In the genomic region with DNA sequence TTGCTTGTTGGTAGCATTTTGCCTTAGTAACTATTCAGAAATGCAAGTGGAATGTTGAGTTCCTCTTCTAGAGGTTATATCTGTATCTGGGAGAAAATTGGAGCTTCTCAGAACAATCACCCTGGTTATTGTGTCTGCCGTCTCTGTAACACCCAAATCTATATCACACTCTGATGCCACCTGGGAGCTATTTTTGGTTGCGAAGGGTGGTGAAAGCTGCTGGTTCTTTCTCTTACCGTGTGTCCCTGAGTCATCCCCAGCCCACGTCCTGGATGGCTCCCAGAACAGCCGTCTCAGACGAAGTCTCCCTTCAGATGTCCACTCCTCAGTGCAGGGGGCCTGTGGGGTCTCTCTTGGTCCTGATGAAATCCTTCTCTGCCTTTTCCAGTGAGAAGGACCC, we compare ENCODE assay signal across 12 cellular contexts.
DNase-seq lines count a peak whose midpoint lies in the region; ATAC-seq and TF ChIP-seq lines count a peak whose summit lies in the region.
"Had no signal": no experiment of that assay in that cellular context is flagged by ENCODE, and none has a peak within 500 bp of the region (broad histone marks: within the 10 kb centered on the region; RNA-seq: fewer than 3 reads in every experiment).

No MANE protein-coding gene starts in this region.

- H3K27ac Mint-ChIP-seq in GM23338: no peak overlapping the region
- H3K27ac Mint-ChIP-seq in WTC11: peak overlapping the region; percentile 67; the same call in 1 of the 2 replicates
- no peak overlapping the region for H3K27ac Mint-ChIP-seq in stimulated activated naive B cell treated with anti-CD40 and anti-IgM and Interleukin-4, amounts not matched to agents 10 μg/mL and 1 μg/mL and 100 μg/mL, for 72 hours
- H3K27ac Mint-ChIP-seq: stimulated activated memory B cell treated with anti-CD40 and anti-IgM and Interleukin-4, amounts not matched to agents 10 μg/mL and 1 μg/mL and 100 μg/mL, for 72 hours had no signal

- H3K36me3 ChIP-seq in GM23338 (ENCODE audit: insufficient read depth): no peaks in the 10 kb centered on the region
- H3K36me3 ChIP-seq in heart left ventricle: no peaks in the 10 kb centered on the region
- no peaks in the 10 kb centered on the region for H3K36me3 ChIP-seq in prostate gland

- CTCF ChIA-PET in WTC11 (lab: Charles Lee): no interaction called here

- H3K4me1 Mint-ChIP-seq in GM23338: peaks cover 48% of the 10 kb centered on the region
- H3K4me1 Mint-ChIP-seq in WTC11: peaks cover 56% of the 10 kb centered on the region
- peaks cover 0 to 4% of the 10 kb centered on the region in 2 donors for H3K4me1 Mint-ChIP-seq in stimulated activated naive B cell treated with anti-CD40 and anti-IgM and Interleukin-4, amounts not matched to agents 10 μg/mL and 1 μg/mL and 100 μg/mL, for 72 hours
- H3K4me1 Mint-ChIP-seq: stimulated activated memory B cell treated with anti-CD40 and anti-IgM and Interleukin-4, amounts not matched to agents 10 μg/mL and 1 μg/mL and 100 μg/mL, for 72 hours had no signal

- no peak overlapping the region for H2AFZ ChIP-seq in GM23338

- 0 out of 3 replicates have a peak, but pooled peaks cover 4% of the 10 kb centered on the region for H3K36me3 Mint-ChIP-seq in GM23338 (ENCODE audit: low read depth)
- H3K36me3 Mint-ChIP-seq in WTC11: no peaks in the 10 kb centered on the region
- H3K36me3 Mint-ChIP-seq in stimulated activated naive B cell treated with anti-CD40 and anti-IgM and Interleukin-4, amounts not matched to agents 10 μg/mL and 1 μg/mL and 100 μg/mL, for 72 hours: no peaks in the 10 kb centered on the region
- H3K36me3 Mint-ChIP-seq: stimulated activated memory B cell treated with anti-CD40 and anti-IgM and Interleukin-4, amounts not matched to agents 10 μg/mL and 1 μg/mL and 100 μg/mL, for 72 hours had no signal

- H3K4me2 ChIP-seq in GM23338: peak overlapping the region; percentile 5; the same call in 1 of the 2 replicates

- H3K27me3 Mint-ChIP-seq in GM23338 (ENCODE audit: insufficient read depth, low read depth, poor library complexity) (peaks cover 3% of the 10 kb centered on the region), WTC11 (ENCODE audit: low read depth) (no peaks in the 10 kb centered on the region)
- peaks cover 8 to 21% of the 10 kb centered on the region in 2 donors for H3K27me3 Mint-ChIP-seq in stimulated activated naive B cell treated with anti-CD40 and anti-IgM and Interleukin-4, amounts not matched to agents 10 μg/mL and 1 μg/mL and 100 μg/mL, for 72 hours

- no peaks in the 10 kb centered on the region for H4K20me1 ChIP-seq in GM23338 (replicated peaks; ENCODE audit: insufficient read depth)

- H3K9me3 ChIP-seq in heart left ventricle: no peaks in the 10 kb centered on the region
- no peaks in the 10 kb centered on the region for H3K9me3 ChIP-seq in prostate gland

- POLR2A ChIA-PET in WTC11 (lab: Charles Lee): interaction anchor here (0.9 kb wide), 1 partner anchor 11 kb away, joined by 3 read pairs; no protein-coding TSS in a partner anchor

- H3K27me3 ChIP-seq in GM23338 (ENCODE audit: insufficient read depth) (no peaks in the 10 kb centered on the region), heart left ventricle (peaks cover 0 to 2% (median 0%) of the 10 kb centered on the region in 9 donors), prostate gland (replicated peaks; ENCODE audit: insufficient read depth) (no peaks in the 10 kb centered on the region)

- H3K4me1 ChIP-seq in GM23338 (ENCODE audit: insufficient read depth) (peaks cover 26% of the 10 kb centered on the region), heart left ventricle (peaks cover 0 to 24% (median 11%) of the 10 kb centered on the region in 12 donors), prostate gland (replicated peaks) (peaks cover under 1% of the 10 kb centered on the region)

- TF ChIP-seq POLR2A in heart left ventricle (IDR thresholded peaks at IDR 0.05) (no peak), prostate gland (IDR thresholded peaks at IDR 0.05) (no peak)

- H3K9me3 Mint-ChIP-seq in GM23338 (no peaks in the 10 kb centered on the region), WTC11 (no peaks in the 10 kb centered on the region)
- no peaks in the 10 kb centered on the region for H3K9me3 Mint-ChIP-seq in stimulated activated naive B cell treated with anti-CD40 and anti-IgM and Interleukin-4, amounts not matched to agents 10 μg/mL and 1 μg/mL and 100 μg/mL, for 72 hours
- H3K9me3 Mint-ChIP-seq: stimulated activated memory B cell treated with anti-CD40 and anti-IgM and Interleukin-4, amounts not matched to agents 10 μg/mL and 1 μg/mL and 100 μg/mL, for 72 hours had no signal

- no peak overlapping the region for H3K27ac ChIP-seq in GM23338 (ENCODE audit: low read depth)
- H3K27ac ChIP-seq in heart left ventricle: peak overlapping the region in 4 of 12 donors; percentile 10 to 35 (median 28)
- H3K27ac ChIP-seq in prostate gland: peak overlapping the region; percentile 5 to 29

- no peak overlapping the region for H3K4me3 ChIP-seq in GM23338
- peak overlapping the region in 8 of 12 donors; percentile 17 to 47 (median 36) for H3K4me3 ChIP-seq in heart left ventricle
- H3K4me3 ChIP-seq in prostate gland: peak overlapping the region in 1 of 2 donors; percentile 12

- ATAC-seq in GM23338 (no peak; the same call in 2 of the 3 replicates), WTC11 (no peak), heart left ventricle (peak in 3 of 4 donors; percentile 66 to 86 (median 75)), GM21737 (IDR thresholded peaks at IDR 0.05; ENCODE audit: unreplicated experiment) (no peak), HG03280 (IDR thresholded peaks at IDR 0.05; ENCODE audit: unreplicated experiment) (no peak)
- ATAC-seq in stimulated activated naive B cell treated with anti-CD40 and anti-IgM and Interleukin-4, amounts not matched to agents 10 μg/mL and 1 μg/mL and 100 μg/mL, for 72 hours (replicated peaks): no peak
- ATAC-seq: stimulated activated memory B cell treated with anti-CD40 and anti-IgM and Interleukin-4, amounts not matched to agents 10 μg/mL and 1 μg/mL and 100 μg/mL, for 72 hours had no signal

- WGBS in heart left ventricle, 4 donors: 29 to 53% (median 46%) methylated on average over 6 of the region's 6 CpGs
- 30% methylated on average over 6 of the region's 6 CpGs for WGBS in prostate gland

- no peaks in the 10 kb centered on the region for H3K9me2 ChIP-seq in GM23338 (ENCODE audit: insufficient read depth)

- H3K4me3 Mint-ChIP-seq in GM23338 (no peak overlapping the region), WTC11 (no peak overlapping the region)
- H3K4me3 Mint-ChIP-seq in stimulated activated naive B cell treated with anti-CD40 and anti-IgM and Interleukin-4, amounts not matched to agents 10 μg/mL and 1 μg/mL and 100 μg/mL, for 72 hours: no peak overlapping the region
- H3K4me3 Mint-ChIP-seq: stimulated activated memory B cell treated with anti-CD40 and anti-IgM and Interleukin-4, amounts not matched to agents 10 μg/mL and 1 μg/mL and 100 μg/mL, for 72 hours had no signal

- DNase-seq in GM23338 (ENCODE audit: low spot score) (no peak), WTC11 (ENCODE audit: low spot score) (no peak), heart left ventricle (peak in 3 of 5 donors; percentile 10 to 64 (median 36)), prostate gland (ENCODE audit: low spot score) (no peak), posterior vena cava (ENCODE audit: low spot score) (no peak)
- DNase-seq in stimulated activated naive B cell treated with anti-CD40 and anti-IgM and Interleukin-4, amounts not matched to agents 10 μg/mL and 1 μg/mL and 100 μg/mL, for 72 hours: no peak
- DNase-seq: activated effector memory CD4-positive, alpha-beta T cell treated with Interleukin-2 at 50 U/mL for 16 hours; NCI-H187; T-helper 2 cell had no signal

- no peak for TF ChIP-seq CTCF in GM23338 (conservative IDR thresholded peaks at IDR 0.05; ENCODE audit: low read depth in 2 of 2)
- no peak for TF ChIP-seq CTCF in WTC11 (IDR thresholded peaks at IDR 0.05)
- no peak for TF ChIP-seq CTCF in heart left ventricle (IDR thresholded peaks at IDR 0.05)
- no peak for TF ChIP-seq CTCF in prostate gland (IDR thresholded peaks at IDR 0.05)

- H3F3A ChIP-seq in GM23338 (replicated peaks; ENCODE audit: low read depth): no peaks in the 10 kb centered on the region

- intact Hi-C loops in heart left ventricle (cut with DNase I): no loop called here
- intact Hi-C loops in prostate gland (cut with DNase I): no loop called here
- intact Hi-C loops in posterior vena cava (cut with DNase I): loop anchor here in 1 of 2 donors (10.0 kb wide), 1 partner anchor 47 kb away; no protein-coding TSS in a partner anchor

- H3K79me2 ChIP-seq in GM23338 (replicated peaks; ENCODE audit: insufficient read depth): peaks cover 93% of the 10 kb centered on the region

TF ChIP-seq in GM23338, 12 proteins besides CTCF, POLR2A, EP300 and RAD21:
- TF ChIP-seq ZNF114 (CRISPR knock-in tag; IDR thresholded peaks at IDR 0.05) (no peak), JUNB (IDR thresholded peaks at IDR 0.05; ENCODE audit: unreplicated experiment) (no peak), CREB1 (CRISPR knock-in tag; IDR thresholded peaks at IDR 0.05; ENCODE audit: low read depth) (no peak)

TF ChIP-seq in WTC11, 78 proteins besides CTCF, POLR2A, EP300 and RAD21:
- no peak for TF ChIP-seq ELF4 (CRISPR knock-in tag; IDR thresholded peaks at IDR 0.05; ENCODE audit: low read depth)
- TF ChIP-seq, protein P1, sequence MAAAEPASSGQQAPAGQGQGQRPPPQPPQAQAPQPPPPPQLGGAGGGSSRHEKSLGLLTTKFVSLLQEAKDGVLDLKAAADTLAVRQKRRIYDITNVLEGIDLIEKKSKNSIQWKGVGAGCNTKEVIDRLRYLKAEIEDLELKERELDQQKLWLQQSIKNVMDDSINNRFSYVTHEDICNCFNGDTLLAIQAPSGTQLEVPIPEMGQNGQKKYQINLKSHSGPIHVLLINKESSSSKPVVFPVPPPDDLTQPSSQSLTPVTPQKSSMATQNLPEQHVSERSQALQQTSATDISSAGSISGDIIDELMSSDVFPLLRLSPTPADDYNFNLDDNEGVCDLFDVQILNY (CRISPR knock-in tag; IDR thresholded peaks at IDR 0.05): no peak
- TF ChIP-seq ZNF121 (CRISPR knock-in tag; IDR thresholded peaks at IDR 0.05): no peak

Comparison
In these comparisons a context has a peak if more than half of its experiments do, and no peak if none do; other contexts are left out.
1. ATAC-seq: peak in heart left ventricle (3 of 4); none in GM23338 (single experiment), WTC11 (single experiment), GM21737 (single experiment), HG03280 (single experiment) and stimulated activated naive B cell treated with anti-CD40 and anti-IgM and Interleukin-4, amounts not matched to agents 10 μg/mL and 1 μg/mL and 100 μg/mL, for 72 hours (0 of 2).
2. DNase-seq: peak in heart left ventricle (3 of 5); none in GM23338 (single experiment), WTC11 (single experiment), prostate gland (single experiment), posterior vena cava (single experiment) and stimulated activated naive B cell treated with anti-CD40 and anti-IgM and Interleukin-4, amounts not matched to agents 10 μg/mL and 1 μg/mL and 100 μg/mL, for 72 hours (single experiment).